25 cellular contexts compared by ENCODE assay signal in genomic region chr11:65035579-65035978, GRCh38.
"Had no signal": no experiment of that assay in that cellular context is flagged by ENCODE, and none has a peak within 500 bp of the region (broad histone marks: within the 10 kb centered on the region; RNA-seq: fewer than 3 reads in every experiment).

No MANE protein-coding gene starts in this region.

- H3K27ac ChIP-seq: heart left ventricle, hepatocyte, left lung, lower lobe of right lung, neural progenitor cell, neutrophil, parathyroid adenoma, right atrium auricular region, right lobe of liver, stomach, thoracic aorta, vagina had no signal

- FAIRE-seq: keratinocyte had no signal

- H3K9me3 ChIP-seq: heart left ventricle, left lung, lower lobe of right lung, neutrophil, right atrium auricular region, right lobe of liver, stomach, thoracic aorta, tibial artery, vagina had no signal

- H3K4me1 ChIP-seq: neural progenitor cell, parathyroid adenoma had no signal

- H3K4me3 ChIP-seq: heart left ventricle, hepatocyte, left lung, lower lobe of right lung, neural progenitor cell, right atrium auricular region, right lobe of liver, smooth muscle cell, stomach, thoracic aorta, tibial artery, vagina had no signal

- H3K36me3 ChIP-seq: neural progenitor cell had no signal

- DNase-seq: heart left ventricle; kidney glomerular epithelial cell; left cardiac atrium; lower lobe of right lung; mammary epithelial cell; mesenchymal stem cell; naive thymus-derived CD8-positive, alpha-beta T cell; occipital lobe; right lobe of liver; stimulated activated CD4-positive, alpha-beta T cell treated with anti-CD3 and anti-CD28 coated beads, Interleukin-1b, Interleukin-23, amount 100 ng/mL, for 48 hours; stimulated activated CD4-positive, alpha-beta T cell treated with anti-CD3 and anti-CD28 coated beads, Interleukin-4, amount 100 ng/mL, for 1 hour; stimulated activated naive B cell treated with anti-CD40 and anti-IgM and Interleukin-4, amounts not matched to agents 10 μg/mL and 1 μg/mL and 100 μg/mL, for 72 hours; stimulated activated naive CD8-positive, alpha-beta T cell treated with anti-CD3 and anti-CD28 coated beads, Interleukin-15, Interleukin-2, amounts not matched to agents 100 U/mL and 50 U/mL, for 24 hours; stomach; tibial artery had no signal
